Comparison of ENCODE assay signal across 20 cellular contexts in genomic region chr6:14612016-14612415, GRCh38.
DNase-seq lines count a peak whose midpoint lies in the region; ATAC-seq and TF ChIP-seq lines count a peak whose summit lies in the region.
"Had no signal": no experiment of that assay in that cellular context is flagged by ENCODE, and none has a peak within 500 bp of the region (broad histone marks: within the 10 kb centered on the region; RNA-seq: fewer than 3 reads in every experiment).

No MANE protein-coding gene starts in this region.

- peaks cover 2% of the 10 kb centered on the region for H3K27me3 Mint-ChIP-seq in GM23338 (ENCODE audit: insufficient read depth, low read depth, poor library complexity)
- H3K27me3 Mint-ChIP-seq: IgD-negative memory B cell had no signal

- H3K4me2 ChIP-seq in GM23338, result peak overlapping the region; percentile 19; the same call in 1 of the 2 replicates
- H3K4me2 ChIP-seq: SK-N-SH had no signal

- H3K4me3 Mint-ChIP-seq in GM23338, result no peak overlapping the region
- H3K4me3 Mint-ChIP-seq: activated CD8-positive, alpha-beta T cell treated with anti-CD3 and anti-CD28 coated beads, Interleukin-2, amount 10 ng/mL, durations not matched to agents 7 days and 5 days; IgD-negative memory B cell; nephron had no signal

- H3K9me3 Mint-ChIP-seq in GM23338, result peaks cover 21% of the 10 kb centered on the region; the same call in 2 of the 3 replicates

- H3K79me2 ChIP-seq in GM23338 (replicated peaks; ENCODE audit: insufficient read depth), result no peaks in the 10 kb centered on the region

- 77 to 88% (median 85%) methylated on average over 9 of the region's 9 CpGs for WGBS in stomach, 5 donors

- H3K36me3 ChIP-seq in A673 (ENCODE audit: insufficient read depth, low read length, poor library complexity, severe bottlenecking), result no peaks in the 10 kb centered on the region
- no peaks in the 10 kb centered on the region for H3K36me3 ChIP-seq in GM23338 (ENCODE audit: insufficient read depth)
- no peaks in the 10 kb centered on the region for H3K36me3 ChIP-seq in stomach
- H3K36me3 ChIP-seq in ascending aorta, result no peaks in the 10 kb centered on the region
- H3K36me3 ChIP-seq in colonic mucosa, result no peaks in the 10 kb centered on the region
- H3K36me3 ChIP-seq: esophagus squamous epithelium, lower lobe of right lung had no signal

- BruUV-seq in A673 (replicated peaks; lab: Mats Ljungman, UMichigan), result no TSS peak

- H3K9me2 ChIP-seq in GM23338 (ENCODE audit: insufficient read depth), result no peaks in the 10 kb centered on the region
- H3K9me2 ChIP-seq: SK-N-SH had no signal

- TF ChIP-seq CTCF in A673 (conservative IDR thresholded peaks at IDR 0.05; ENCODE audit: low read depth, low read length) (no peak), GM23338 (conservative IDR thresholded peaks at IDR 0.05; ENCODE audit: low read depth in 2 of 2) (no peak), fibroblast of the aortic adventitia (IDR thresholded peaks at IDR 0.05; ENCODE audit: insufficient read depth, low read length) (no peak), stomach (IDR thresholded peaks at IDR 0.05) (no peak), ascending aorta (IDR thresholded peaks at IDR 0.05) (no peak), colonic mucosa (IDR thresholded peaks at IDR 0.05) (no peak)

- peaks cover 9% of the 10 kb centered on the region for H3K4me1 Mint-ChIP-seq in GM23338

- no peak overlapping the region for H2AFZ ChIP-seq in GM23338

- H3K27me3 ChIP-seq in A673 (replicated peaks; ENCODE audit: insufficient read depth, low read depth, low read length, poor library complexity) (no peaks in the 10 kb centered on the region), GM23338 (ENCODE audit: insufficient read depth) (no peaks in the 10 kb centered on the region), stomach (no peaks in the 10 kb centered on the region), ascending aorta (no peaks in the 10 kb centered on the region), colonic mucosa (no peaks in the 10 kb centered on the region)
- H3K27me3 ChIP-seq: dorsolateral prefrontal cortex, testis had no signal

- H3F3A ChIP-seq in GM23338 (replicated peaks; ENCODE audit: low read depth), result no peaks in the 10 kb centered on the region

- POLR2A ChIA-PET in A673 (lab: Charles Lee; ENCODE audit: low non-redundant PET), result interaction anchor here (0.7 kb wide), 1 partner anchor 756 kb away, joined by 4 read pairs; no protein-coding TSS in a partner anchor

- peaks cover 17% of the 10 kb centered on the region for H3K36me3 Mint-ChIP-seq in GM23338 (ENCODE audit: low read depth)

- no peak overlapping the region for H3K9ac ChIP-seq in colonic mucosa (ENCODE audit: low read depth in 2 of 2, low read length in 2 of 2)
- H3K9ac ChIP-seq: SK-N-SH had no signal

- TF ChIP-seq POLR2A in stomach (IDR thresholded peaks at IDR 0.05), result no peak

- H3K27ac Mint-ChIP-seq in GM23338, result no peak overlapping the region
- H3K27ac Mint-ChIP-seq: activated CD8-positive, alpha-beta T cell treated with anti-CD3 and anti-CD28 coated beads, Interleukin-2, amount 10 ng/mL, durations not matched to agents 7 days and 5 days; nephron had no signal

- TF ChIP-seq EP300 in stomach (IDR thresholded peaks at IDR 0.05), result no peak

- DNase-seq in A673 (ENCODE audit: low spot score) (peak; percentile 29), GM23338 (ENCODE audit: low spot score) (no peak), RKO (ENCODE audit: low spot score) (peak; percentile 23), fibroblast of the aortic adventitia (ENCODE audit: low read depth) (peak; percentile 63), stomach (no peak), ascending aorta (ENCODE audit: low spot score in 2 of 2) (no peak), colonic mucosa (no peak)
- DNase-seq: activated CD8-positive, alpha-beta T cell treated with anti-CD3 and anti-CD28 coated beads, Interleukin-2, amount 10 ng/mL, durations not matched to agents 7 days and 5 days; aorta; dorsolateral prefrontal cortex; esophagus squamous epithelium; lower lobe of right lung; NCI-H146; retina; SK-N-SH; stimulated activated CD4-positive, alpha-beta T cell treated with anti-CD3 and anti-CD28 coated beads, Interleukin-1b, Interleukin-23, amount 100 ng/mL, for 48 hours; testis had no signal

- H4K20me1 ChIP-seq in GM23338 (replicated peaks; ENCODE audit: insufficient read depth), result no peaks in the 10 kb centered on the region

- H3K4me3 ChIP-seq in A673 (ENCODE audit: low read depth, low read length, poor library complexity, severe bottlenecking) (no peak overlapping the region), GM23338 (no peak overlapping the region), fibroblast of the aortic adventitia (ENCODE audit: low read depth, low read length) (no peak overlapping the region), stomach (no peak overlapping the region), ascending aorta (no peak overlapping the region), colonic mucosa (no peak overlapping the region)
- H3K4me3 ChIP-seq: dorsolateral prefrontal cortex, esophagus squamous epithelium, lower lobe of right lung, testis had no signal

- H3K27ac ChIP-seq in A673 (ENCODE audit: low read depth, low read length, poor library complexity, severe bottlenecking) (no peak overlapping the region), GM23338 (ENCODE audit: low read depth) (no peak overlapping the region), stomach (no peak overlapping the region), ascending aorta (no peak overlapping the region), colonic mucosa (no peak overlapping the region)
- H3K27ac ChIP-seq: esophagus squamous epithelium, lower lobe of right lung, testis had no signal

- intact Hi-C loops in A673 (cut with micrococcal nuclease; ENCODE audit: unreplicated experiment) (no loop called here), stomach (cut with DNase I; ENCODE audit: low total_unique reads) (no loop called here), ascending aorta (cut with DNase I) (no loop called here), colonic mucosa (cut with DNase I) (no loop called here)

- ATAC-seq in GM23338 (no peak), GM18868 (IDR thresholded peaks at IDR 0.05; ENCODE audit: unreplicated experiment) (no peak)
- ATAC-seq: activated CD8-positive, alpha-beta T cell treated with anti-CD3 and anti-CD28 coated beads, Interleukin-2, amount 10 ng/mL, durations not matched to agents 7 days and 5 days; lower lobe of right lung had no signal

- H3K9me3 ChIP-seq in A673 (ENCODE audit: low read depth, low read length, poor library complexity, severe bottlenecking) (peaks cover 4% of the 10 kb centered on the region), stomach (peaks cover 0 to 10% (median 7%) of the 10 kb centered on the region in 4 donors), ascending aorta (no peaks in the 10 kb centered on the region), colonic mucosa (no peaks in the 10 kb centered on the region)
- H3K9me3 ChIP-seq: lower lobe of right lung, SK-N-SH, testis had no signal

- H3K4me1 ChIP-seq in A673 (ENCODE audit: insufficient read depth, low read length, poor library complexity, severe bottlenecking), result no peaks in the 10 kb centered on the region
- no peaks in the 10 kb centered on the region for H3K4me1 ChIP-seq in GM23338 (ENCODE audit: insufficient read depth)
- H3K4me1 ChIP-seq in stomach, result no peaks in the 10 kb centered on the region
- H3K4me1 ChIP-seq in ascending aorta, result no peaks in the 10 kb centered on the region
- no peaks in the 10 kb centered on the region for H3K4me1 ChIP-seq in colonic mucosa
- H3K4me1 ChIP-seq: esophagus squamous epithelium, lower lobe of right lung, testis had no signal

- CTCF ChIA-PET in A673 (lab: Charles Lee), result no interaction called here

TF ChIP-seq in GM23338, 12 proteins besides CTCF, POLR2A, EP300 and RAD21:
- no peak for TF ChIP-seq NANOG (IDR thresholded peaks at IDR 0.05; ENCODE audit: borderline replicate concordance)

Comparison
In these comparisons a context has a peak if more than half of its experiments do, and no peak if none do; other contexts are left out.
1. DNase-seq: peak in A673 (single experiment), RKO (single experiment) and fibroblast of the aortic adventitia (single experiment); none in GM23338 (single experiment), stomach (single experiment), ascending aorta (0 of 2) and colonic mucosa (single experiment).